In genomic region chr17:59837362-59838195, GRCh38 we compare ENCODE assay signal across 8 cellular contexts. TPM values are rescaled to one million over a fixed set of nuclear protein-coding genes. Genes with fewer than 3 reads are reported as not detected.
A peak's percentile ranks its signal among the peaks of the same experiment; 100 is the strongest.
DNase-seq lines count a peak whose midpoint lies in the region; ATAC-seq, FAIRE-seq and TF ChIP-seq lines count a peak whose summit lies in the region.

No MANE protein-coding gene starts in this region.

- no peaks in the 10 kb centered on the region for H3K9me3 ChIP-seq in left lung

- FAIRE-seq in GM18507 (lab: Jason Lieb, UNC), result peak; percentile 89

- no peaks in the 10 kb centered on the region for H3K27me3 ChIP-seq in left lung

- DNase-seq in AG08396 (ENCODE audit: low spot score) (peak; percentile 71), GM18507 (ENCODE audit: extremely low spot score, insufficient read length, low read depth) (no peak), NCI-H146 treated with DMSO at 0.1 percent for 48 hours (lab: John Stamatoyannopoulos, UW; ENCODE audit: unreplicated experiment) (peak; percentile 89), UCSD-AML1 (lab: John Stamatoyannopoulos, UW; ENCODE audit: unreplicated experiment) (peak; percentile 43), dermis blood vessel endothelial cell (peak; percentile 99), left lung (peak in 1 of 2 donors; percentile 69)
- peak; percentile 57 for DNase-seq in stimulated activated naive CD8-positive, alpha-beta T cell treated with anti-CD3 and anti-CD28 coated beads, Interleukin-15, Interleukin-2, amounts not matched to agents 100 U/mL and 50 U/mL, for 24 hours

- H3K4me3 ChIP-seq in left lung, result peak overlapping the region; percentile 49 to 63

- H3K4me1 ChIP-seq in left lung, result peaks cover 8 to 28% of the 10 kb centered on the region in 2 donors

- intact Hi-C loops in left lung (cut with DNase I), result no loop called here

- H3K36me3 ChIP-seq in left lung, result peaks cover 0 to 38% of the 10 kb centered on the region in 2 donors

- peak; percentile 80 for ATAC-seq in HG02885 (IDR thresholded peaks at IDR 0.05; ENCODE audit: poor library complexity, unreplicated experiment)
- ATAC-seq in left lung, result peak; percentile 72
- peak; percentile 89 for ATAC-seq in stimulated activated naive CD8-positive, alpha-beta T cell treated with anti-CD3 and anti-CD28 coated beads, Interleukin-15, Interleukin-2, amounts not matched to agents 100 U/mL and 50 U/mL, for 24 hours

- peak overlapping the region; percentile 96 to 99 for H3K27ac ChIP-seq in left lung

- TF ChIP-seq CTCF in left lung (IDR thresholded peaks at IDR 0.05), result no peak

RNA-seq across cellular contexts. Expression of gene TUBD1, which starts 55.2 kb away (rescaled TPM):
- total RNA-seq in dermis blood vessel endothelial cell (8.7 and 8.9 TPM in 2 replicates), left lung (1 to 10 TPM; 7.4 to 8.5 TPM)

RNA-seq across cellular contexts. Expression of gene RPS6KB1, which starts 55.3 kb away (rescaled TPM):
- total RNA-seq in dermis blood vessel endothelial cell, result 22.5 and 26.1 TPM in 2 replicates
- total RNA-seq in left lung, result 10 to 100 TPM; 26.4 to 30.3 TPM
